ENCODE assay signal across 1 cellular context in the genomic region with DNA sequence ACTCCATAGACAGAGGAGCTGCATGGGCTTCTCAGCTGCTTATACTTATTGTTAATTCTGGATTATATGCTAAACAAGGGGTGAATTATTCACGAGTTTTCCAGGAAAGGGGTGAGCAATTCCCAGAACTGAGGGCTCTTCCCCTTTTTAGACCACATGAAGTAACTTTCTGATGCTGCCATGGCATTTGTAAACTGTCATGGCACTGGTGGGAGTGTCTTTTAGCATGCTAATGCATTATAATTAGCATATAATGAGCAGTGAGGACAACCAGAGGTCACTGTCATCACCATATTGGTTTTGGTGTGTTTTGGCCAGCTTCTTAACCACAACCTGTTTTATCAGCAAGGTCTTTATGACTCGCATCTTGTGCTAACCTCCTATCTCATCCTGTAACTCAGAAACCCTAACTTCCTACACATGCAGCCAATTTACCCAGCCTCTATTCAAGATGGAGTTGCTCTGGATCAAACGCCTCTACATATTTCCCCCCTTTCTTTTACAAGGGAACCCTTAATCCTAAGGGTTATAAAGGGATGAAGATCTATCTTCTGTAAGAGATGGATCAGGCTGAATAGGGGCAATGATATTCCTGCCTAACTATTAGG.
TF ChIP-seq lines count a peak whose summit lies in the region.

No MANE protein-coding gene starts in this region.

TF ChIP-seq in K562, 482 proteins besides CTCF, POLR2A, EP300 and RAD21 (continued from another document and continues in another):
- no peak for TF ChIP-seq ZNF398 (CRISPR knock-in tag; IDR thresholded peaks at IDR 0.05)
- TF ChIP-seq NCOA2 (IDR thresholded peaks at IDR 0.05; ENCODE audit: partially characterized antibody in 2 of 2), result no peak
- TF ChIP-seq MYNN (IDR thresholded peaks at IDR 0.05), result no peak
- no peak for TF ChIP-seq MYNN (CRISPR knock-in tag; IDR thresholded peaks at IDR 0.05)
- TF ChIP-seq MITF (IDR thresholded peaks at IDR 0.05), result no peak
- no peak for TF ChIP-seq RBM14 (IDR thresholded peaks at IDR 0.05; ENCODE audit: borderline replicate concordance, insufficient read depth, low read depth, low read length)
- TF ChIP-seq FOXA1 (IDR thresholded peaks at IDR 0.05; ENCODE audit: borderline replicate concordance), result no peak
- no peak for TF ChIP-seq SMARCB1 (IDR thresholded peaks at IDR 0.05; ENCODE audit: insufficient read length, low read depth)
- TF ChIP-seq, protein P1, sequence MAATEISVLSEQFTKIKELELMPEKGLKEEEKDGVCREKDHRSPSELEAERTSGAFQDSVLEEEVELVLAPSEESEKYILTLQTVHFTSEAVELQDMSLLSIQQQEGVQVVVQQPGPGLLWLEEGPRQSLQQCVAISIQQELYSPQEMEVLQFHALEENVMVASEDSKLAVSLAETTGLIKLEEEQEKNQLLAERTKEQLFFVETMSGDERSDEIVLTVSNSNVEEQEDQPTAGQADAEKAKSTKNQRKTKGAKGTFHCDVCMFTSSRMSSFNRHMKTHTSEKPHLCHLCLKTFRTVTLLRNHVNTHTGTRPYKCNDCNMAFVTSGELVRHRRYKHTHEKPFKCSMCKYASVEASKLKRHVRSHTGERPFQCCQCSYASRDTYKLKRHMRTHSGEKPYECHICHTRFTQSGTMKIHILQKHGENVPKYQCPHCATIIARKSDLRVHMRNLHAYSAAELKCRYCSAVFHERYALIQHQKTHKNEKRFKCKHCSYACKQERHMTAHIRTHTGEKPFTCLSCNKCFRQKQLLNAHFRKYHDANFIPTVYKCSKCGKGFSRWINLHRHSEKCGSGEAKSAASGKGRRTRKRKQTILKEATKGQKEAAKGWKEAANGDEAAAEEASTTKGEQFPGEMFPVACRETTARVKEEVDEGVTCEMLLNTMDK (IDR thresholded peaks at IDR 0.05; ENCODE audit: borderline replicate concordance, insufficient read depth, low read depth, low read length, poor library complexity, severe bottlenecking), result no peak
- no peak for TF ChIP-seq CHCHD3 (CRISPR knock-in tag; IDR thresholded peaks at IDR 0.05)
- TF ChIP-seq, protein P2, sequence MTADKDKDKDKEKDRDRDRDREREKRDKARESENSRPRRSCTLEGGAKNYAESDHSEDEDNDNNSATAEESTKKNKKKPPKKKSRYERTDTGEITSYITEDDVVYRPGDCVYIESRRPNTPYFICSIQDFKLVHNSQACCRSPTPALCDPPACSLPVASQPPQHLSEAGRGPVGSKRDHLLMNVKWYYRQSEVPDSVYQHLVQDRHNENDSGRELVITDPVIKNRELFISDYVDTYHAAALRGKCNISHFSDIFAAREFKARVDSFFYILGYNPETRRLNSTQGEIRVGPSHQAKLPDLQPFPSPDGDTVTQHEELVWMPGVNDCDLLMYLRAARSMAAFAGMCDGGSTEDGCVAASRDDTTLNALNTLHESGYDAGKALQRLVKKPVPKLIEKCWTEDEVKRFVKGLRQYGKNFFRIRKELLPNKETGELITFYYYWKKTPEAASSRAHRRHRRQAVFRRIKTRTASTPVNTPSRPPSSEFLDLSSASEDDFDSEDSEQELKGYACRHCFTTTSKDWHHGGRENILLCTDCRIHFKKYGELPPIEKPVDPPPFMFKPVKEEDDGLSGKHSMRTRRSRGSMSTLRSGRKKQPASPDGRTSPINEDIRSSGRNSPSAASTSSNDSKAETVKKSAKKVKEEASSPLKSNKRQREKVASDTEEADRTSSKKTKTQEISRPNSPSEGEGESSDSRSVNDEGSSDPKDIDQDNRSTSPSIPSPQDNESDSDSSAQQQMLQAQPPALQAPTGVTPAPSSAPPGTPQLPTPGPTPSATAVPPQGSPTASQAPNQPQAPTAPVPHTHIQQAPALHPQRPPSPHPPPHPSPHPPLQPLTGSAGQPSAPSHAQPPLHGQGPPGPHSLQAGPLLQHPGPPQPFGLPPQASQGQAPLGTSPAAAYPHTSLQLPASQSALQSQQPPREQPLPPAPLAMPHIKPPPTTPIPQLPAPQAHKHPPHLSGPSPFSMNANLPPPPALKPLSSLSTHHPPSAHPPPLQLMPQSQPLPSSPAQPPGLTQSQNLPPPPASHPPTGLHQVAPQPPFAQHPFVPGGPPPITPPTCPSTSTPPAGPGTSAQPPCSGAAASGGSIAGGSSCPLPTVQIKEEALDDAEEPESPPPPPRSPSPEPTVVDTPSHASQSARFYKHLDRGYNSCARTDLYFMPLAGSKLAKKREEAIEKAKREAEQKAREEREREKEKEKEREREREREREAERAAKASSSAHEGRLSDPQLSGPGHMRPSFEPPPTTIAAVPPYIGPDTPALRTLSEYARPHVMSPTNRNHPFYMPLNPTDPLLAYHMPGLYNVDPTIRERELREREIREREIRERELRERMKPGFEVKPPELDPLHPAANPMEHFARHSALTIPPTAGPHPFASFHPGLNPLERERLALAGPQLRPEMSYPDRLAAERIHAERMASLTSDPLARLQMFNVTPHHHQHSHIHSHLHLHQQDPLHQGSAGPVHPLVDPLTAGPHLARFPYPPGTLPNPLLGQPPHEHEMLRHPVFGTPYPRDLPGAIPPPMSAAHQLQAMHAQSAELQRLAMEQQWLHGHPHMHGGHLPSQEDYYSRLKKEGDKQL (CRISPR knock-in tag; IDR thresholded peaks at IDR 0.05; ENCODE audit: borderline replicate concordance), result no peak
- no peak for TF ChIP-seq SMAD2 (IDR thresholded peaks at IDR 0.05; ENCODE audit: low read depth, low read length)
- peak; percentile 89 for TF ChIP-seq SPI1 (IDR thresholded peaks at IDR 0.05; ENCODE audit: borderline replicate concordance, low read depth, low read length)
- TF ChIP-seq ZNF551 (CRISPR knock-in tag; IDR thresholded peaks at IDR 0.05), result no peak
- TF ChIP-seq, protein P3, sequence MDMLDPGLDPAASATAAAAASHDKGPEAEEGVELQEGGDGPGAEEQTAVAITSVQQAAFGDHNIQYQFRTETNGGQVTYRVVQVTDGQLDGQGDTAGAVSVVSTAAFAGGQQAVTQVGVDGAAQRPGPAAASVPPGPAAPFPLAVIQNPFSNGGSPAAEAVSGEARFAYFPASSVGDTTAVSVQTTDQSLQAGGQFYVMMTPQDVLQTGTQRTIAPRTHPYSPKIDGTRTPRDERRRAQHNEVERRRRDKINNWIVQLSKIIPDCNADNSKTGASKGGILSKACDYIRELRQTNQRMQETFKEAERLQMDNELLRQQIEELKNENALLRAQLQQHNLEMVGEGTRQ (CRISPR knock-in tag; IDR thresholded peaks at IDR 0.05), result no peak
- peak; percentile 93 for TF ChIP-seq ZNF668 (CRISPR knock-in tag; IDR thresholded peaks at IDR 0.05)
- TF ChIP-seq ZEB2 (IDR thresholded peaks at IDR 0.05), result no peak
- TF ChIP-seq, protein P4, sequence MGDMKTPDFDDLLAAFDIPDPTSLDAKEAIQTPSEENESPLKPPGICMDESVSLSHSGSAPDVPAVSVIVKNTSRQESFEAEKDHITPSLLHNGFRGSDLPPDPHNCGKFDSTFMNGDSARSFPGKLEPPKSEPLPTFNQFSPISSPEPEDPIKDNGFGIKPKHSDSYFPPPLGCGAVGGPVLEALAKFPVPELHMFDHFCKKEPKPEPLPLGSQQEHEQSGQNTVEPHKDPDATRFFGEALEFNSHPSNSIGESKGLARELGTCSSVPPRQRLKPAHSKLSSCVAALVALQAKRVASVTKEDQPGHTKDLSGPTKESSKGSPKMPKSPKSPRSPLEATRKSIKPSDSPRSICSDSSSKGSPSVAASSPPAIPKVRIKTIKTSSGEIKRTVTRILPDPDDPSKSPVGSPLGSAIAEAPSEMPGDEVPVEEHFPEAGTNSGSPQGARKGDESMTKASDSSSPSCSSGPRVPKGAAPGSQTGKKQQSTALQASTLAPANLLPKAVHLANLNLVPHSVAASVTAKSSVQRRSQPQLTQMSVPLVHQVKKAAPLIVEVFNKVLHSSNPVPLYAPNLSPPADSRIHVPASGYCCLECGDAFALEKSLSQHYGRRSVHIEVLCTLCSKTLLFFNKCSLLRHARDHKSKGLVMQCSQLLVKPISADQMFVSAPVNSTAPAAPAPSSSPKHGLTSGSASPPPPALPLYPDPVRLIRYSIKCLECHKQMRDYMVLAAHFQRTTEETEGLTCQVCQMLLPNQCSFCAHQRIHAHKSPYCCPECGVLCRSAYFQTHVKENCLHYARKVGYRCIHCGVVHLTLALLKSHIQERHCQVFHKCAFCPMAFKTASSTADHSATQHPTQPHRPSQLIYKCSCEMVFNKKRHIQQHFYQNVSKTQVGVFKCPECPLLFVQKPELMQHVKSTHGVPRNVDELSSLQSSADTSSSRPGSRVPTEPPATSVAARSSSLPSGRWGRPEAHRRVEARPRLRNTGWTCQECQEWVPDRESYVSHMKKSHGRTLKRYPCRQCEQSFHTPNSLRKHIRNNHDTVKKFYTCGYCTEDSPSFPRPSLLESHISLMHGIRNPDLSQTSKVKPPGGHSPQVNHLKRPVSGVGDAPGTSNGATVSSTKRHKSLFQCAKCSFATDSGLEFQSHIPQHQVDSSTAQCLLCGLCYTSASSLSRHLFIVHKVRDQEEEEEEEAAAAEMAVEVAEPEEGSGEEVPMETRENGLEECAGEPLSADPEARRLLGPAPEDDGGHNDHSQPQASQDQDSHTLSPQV (IDR thresholded peaks at IDR 0.05), result peak; percentile 99
- no peak for TF ChIP-seq ZHX1 (conservative IDR thresholded peaks at IDR 0.05; ENCODE audit: low read length)
- no peak for TF ChIP-seq POLR2G (IDR thresholded peaks at IDR 0.05; ENCODE audit: low read depth, low read length)
- TF ChIP-seq XRCC3 (IDR thresholded peaks at IDR 0.05), result no peak
- TF ChIP-seq, protein P5, sequence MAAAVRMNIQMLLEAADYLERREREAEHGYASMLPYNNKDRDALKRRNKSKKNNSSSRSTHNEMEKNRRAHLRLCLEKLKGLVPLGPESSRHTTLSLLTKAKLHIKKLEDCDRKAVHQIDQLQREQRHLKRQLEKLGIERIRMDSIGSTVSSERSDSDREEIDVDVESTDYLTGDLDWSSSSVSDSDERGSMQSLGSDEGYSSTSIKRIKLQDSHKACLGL (CRISPR knock-in tag; IDR thresholded peaks at IDR 0.05; ENCODE audit: borderline replicate concordance, poor library complexity, severe bottlenecking), result no peak
- no peak for TF ChIP-seq CBX5 (IDR thresholded peaks at IDR 0.05; ENCODE audit: borderline replicate concordance, low read depth)
- no peak for TF ChIP-seq KLF16 (IDR thresholded peaks at IDR 0.05)
- TF ChIP-seq, protein P6, sequence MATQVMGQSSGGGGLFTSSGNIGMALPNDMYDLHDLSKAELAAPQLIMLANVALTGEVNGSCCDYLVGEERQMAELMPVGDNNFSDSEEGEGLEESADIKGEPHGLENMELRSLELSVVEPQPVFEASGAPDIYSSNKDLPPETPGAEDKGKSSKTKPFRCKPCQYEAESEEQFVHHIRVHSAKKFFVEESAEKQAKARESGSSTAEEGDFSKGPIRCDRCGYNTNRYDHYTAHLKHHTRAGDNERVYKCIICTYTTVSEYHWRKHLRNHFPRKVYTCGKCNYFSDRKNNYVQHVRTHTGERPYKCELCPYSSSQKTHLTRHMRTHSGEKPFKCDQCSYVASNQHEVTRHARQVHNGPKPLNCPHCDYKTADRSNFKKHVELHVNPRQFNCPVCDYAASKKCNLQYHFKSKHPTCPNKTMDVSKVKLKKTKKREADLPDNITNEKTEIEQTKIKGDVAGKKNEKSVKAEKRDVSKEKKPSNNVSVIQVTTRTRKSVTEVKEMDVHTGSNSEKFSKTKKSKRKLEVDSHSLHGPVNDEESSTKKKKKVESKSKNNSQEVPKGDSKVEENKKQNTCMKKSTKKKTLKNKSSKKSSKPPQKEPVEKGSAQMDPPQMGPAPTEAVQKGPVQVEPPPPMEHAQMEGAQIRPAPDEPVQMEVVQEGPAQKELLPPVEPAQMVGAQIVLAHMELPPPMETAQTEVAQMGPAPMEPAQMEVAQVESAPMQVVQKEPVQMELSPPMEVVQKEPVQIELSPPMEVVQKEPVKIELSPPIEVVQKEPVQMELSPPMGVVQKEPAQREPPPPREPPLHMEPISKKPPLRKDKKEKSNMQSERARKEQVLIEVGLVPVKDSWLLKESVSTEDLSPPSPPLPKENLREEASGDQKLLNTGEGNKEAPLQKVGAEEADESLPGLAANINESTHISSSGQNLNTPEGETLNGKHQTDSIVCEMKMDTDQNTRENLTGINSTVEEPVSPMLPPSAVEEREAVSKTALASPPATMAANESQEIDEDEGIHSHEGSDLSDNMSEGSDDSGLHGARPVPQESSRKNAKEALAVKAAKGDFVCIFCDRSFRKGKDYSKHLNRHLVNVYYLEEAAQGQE (CRISPR knock-in tag; IDR thresholded peaks at IDR 0.05; ENCODE audit: low read depth), result no peak
- TF ChIP-seq ZFPM2 (CRISPR knock-in tag; IDR thresholded peaks at IDR 0.05), result no peak
